ENCODE assay signal across 1 cellular context in genomic region chr6:15079288-15079817, GRCh38.
TF ChIP-seq lines count a peak whose summit lies in the region.

No MANE protein-coding gene starts in this region.

TF ChIP-seq in K562, 482 proteins besides CTCF, POLR2A, EP300 and RAD21 (continued from another document and continues in another):
- TF ChIP-seq HIVEP1 (CRISPR knock-in tag; IDR thresholded peaks at IDR 0.05) (no peak), GABPA (tag; conservative IDR thresholded peaks at IDR 0.05; ENCODE audit: low read depth) (peak; percentile 38; the same call in 1 of the 2 replicates), ZBTB9 (CRISPR knock-in tag; IDR thresholded peaks at IDR 0.05) (peak; percentile 15; the same call in 1 of the 2 replicates), CTBP1 (IDR thresholded peaks at IDR 0.05; ENCODE audit: borderline replicate concordance) (peak; percentile 63; the same call in 1 of the 2 replicates), FOXA3 (CRISPR knock-in tag; conservative IDR thresholded peaks at IDR 0.05 in 1 of 2, IDR thresholded peaks at IDR 0.05 in 1 of 2) (0 out of 4 replicates have a peak, but pooled peaks of 1 of the 2 experiments have one; percentile 36), HDAC2 (IDR thresholded peaks at IDR 0.05) (peak; percentile 90), ZNF699 (CRISPR knock-in tag; IDR thresholded peaks at IDR 0.05; ENCODE audit: insufficient replicate concordance) (no peak), GATA2 (CRISPR knock-in tag; IDR thresholded peaks at IDR 0.05) (peak; percentile 86), SMC3 (conservative IDR thresholded peaks at IDR 0.05; ENCODE audit: insufficient read depth, low read depth, low read length) (0 out of 2 replicates have a peak, but pooled peaks have one; percentile 11), SMAD3 (CRISPR knock-in tag; conservative IDR thresholded peaks at IDR 0.05) (0 out of 2 replicates have a peak, but pooled peaks have one; percentile 65), TAF7 (tag; IDR thresholded peaks at IDR 0.05) (no peak), NKRF (IDR thresholded peaks at IDR 0.05; ENCODE audit: borderline replicate concordance) (no peak), HDAC1 (IDR thresholded peaks at IDR 0.05) (peak in 1 of 2 experiments; percentile 93; a peak in 2 of 4 replicates), CBX8 (IDR thresholded peaks at IDR 0.05; ENCODE audit: borderline replicate concordance, extremely low read depth, low read depth, low read length, poor library complexity, severe bottlenecking) (no peak), RBM22 (IDR thresholded peaks at IDR 0.05; ENCODE audit: low read depth, low read length, poor library complexity, severe bottlenecking) (no peak), CBX1 (IDR thresholded peaks at IDR 0.05; ENCODE audit: low read depth) (no peak), ZNF431 (CRISPR knock-in tag; IDR thresholded peaks at IDR 0.05) (no peak), THRAP3 (IDR thresholded peaks at IDR 0.05; ENCODE audit: borderline replicate concordance) (no peak), CHD7 (IDR thresholded peaks at IDR 0.05; ENCODE audit: low read depth, low read length) (no peak), HNRNPUL1 (IDR thresholded peaks at IDR 0.05; ENCODE audit: low read length) (peak; percentile 76; the same call in 1 of the 2 replicates), CREB3 (tag; conservative IDR thresholded peaks at IDR 0.05; ENCODE audit: low read depth) (peak; percentile 59), ZBTB43 (CRISPR knock-in tag; IDR thresholded peaks at IDR 0.05) (no peak), PHB (CRISPR knock-in tag; IDR thresholded peaks at IDR 0.05) (no peak), ELK3 (CRISPR knock-in tag; IDR thresholded peaks at IDR 0.05) (no peak), CREM (IDR thresholded peaks at IDR 0.05; ENCODE audit: low read depth) (peak; percentile 77), PCBP1 (IDR thresholded peaks at IDR 0.05; ENCODE audit: low read depth, low read length, poor library complexity, severe bottlenecking) (no peak), HBP1 (CRISPR knock-in tag; IDR thresholded peaks at IDR 0.05) (no peak), BCOR (IDR thresholded peaks at IDR 0.05) (peak; percentile 83; the same call in 1 of the 2 replicates), LCOR (CRISPR knock-in tag; IDR thresholded peaks at IDR 0.05) (peak; percentile 90), ZFX (CRISPR knock-in tag; IDR thresholded peaks at IDR 0.05) (no peak; the same call in 1 of the 2 replicates), FOXA1 (IDR thresholded peaks at IDR 0.05; ENCODE audit: borderline replicate concordance) (no peak), MYNN (IDR thresholded peaks at IDR 0.05) (peak; percentile 63; the same call in 1 of the 2 replicates), MYNN (CRISPR knock-in tag; IDR thresholded peaks at IDR 0.05) (no peak), GMEB1 (CRISPR knock-in tag; IDR thresholded peaks at IDR 0.05) (peak; percentile 42; the same call in 1 of the 2 replicates), KHSRP (IDR thresholded peaks at IDR 0.05) (peak; percentile 55; the same call in 1 of the 2 replicates), CBX3 (IDR thresholded peaks at IDR 0.05; ENCODE audit: borderline replicate concordance in 1 of 2, low read length in 2 of 2) (peak in 1 of 2 experiments; percentile 83; a peak in 2 of 3 replicates), RFX5 (IDR thresholded peaks at IDR 0.05; ENCODE audit: low read depth, low read length) (no peak), KLF13 (tag; IDR thresholded peaks at IDR 0.05; ENCODE audit: borderline replicate concordance, low read depth) (no peak), HNRNPLL (IDR thresholded peaks at IDR 0.05; ENCODE audit: low read depth, low read length, poor library complexity, severe bottlenecking) (no peak)
